In genomic region chr1:21022279-21023040, GRCh38 we compare ENCODE assay signal across 1 cellular context.
TF ChIP-seq lines count a peak whose summit lies in the region.

No MANE protein-coding gene starts in this region.

TF ChIP-seq in K562, 482 proteins besides CTCF, POLR2A, EP300 and RAD21 (continued from another document and continues in another):
- no peak for TF ChIP-seq BHLHE40 (IDR thresholded peaks at IDR 0.05; ENCODE audit: low read length)
- no peak for TF ChIP-seq NR3C1 (CRISPR knock-in tag; IDR thresholded peaks at IDR 0.05)
- TF ChIP-seq ZMIZ1 (IDR thresholded peaks at IDR 0.05; ENCODE audit: low read depth in 2 of 2, low read length in 2 of 2) = 0 out of 4 replicates have a peak, but pooled peaks of 1 of the 2 experiments have one; percentile 42
- TF ChIP-seq ZNF449 (CRISPR knock-in tag; IDR thresholded peaks at IDR 0.05) = peak; percentile 62; the same call in 1 of the 2 replicates
- TF ChIP-seq RBM17 (IDR thresholded peaks at IDR 0.05; ENCODE audit: borderline replicate concordance, low read depth, low read length) = no peak
- no peak for TF ChIP-seq USF1 (CRISPR knock-in tag; IDR thresholded peaks at IDR 0.05)
- TF ChIP-seq E2F3 (CRISPR knock-in tag; IDR thresholded peaks at IDR 0.05) = no peak
- no peak for TF ChIP-seq SLC30A9 (CRISPR knock-in tag; IDR thresholded peaks at IDR 0.05)
- TF ChIP-seq TCF15 (CRISPR knock-in tag; IDR thresholded peaks at IDR 0.05) = no peak
- no peak for TF ChIP-seq ZSCAN32 (CRISPR knock-in tag; IDR thresholded peaks at IDR 0.05)
- no peak for TF ChIP-seq CCAR2 (IDR thresholded peaks at IDR 0.05; ENCODE audit: low read depth, low read length)
- no peak for TF ChIP-seq NR2C2 (CRISPR knock-in tag; IDR thresholded peaks at IDR 0.05)
- TF ChIP-seq NR2C2 (tag; IDR thresholded peaks at IDR 0.05) = peak; percentile 80
- TF ChIP-seq MTA2 (IDR thresholded peaks at IDR 0.05; ENCODE audit: low read depth) = peak; percentile 57; the same call in 1 of the 2 replicates
- TF ChIP-seq HNRNPUL1 (IDR thresholded peaks at IDR 0.05; ENCODE audit: low read length) = no peak
- 0 out of 2 replicates have a peak, but pooled peaks have one; percentile 61 for TF ChIP-seq ZNF76 (CRISPR knock-in tag; IDR thresholded peaks at IDR 0.05; ENCODE audit: borderline replicate concordance)
- no peak for TF ChIP-seq ETS1 (conservative IDR thresholded peaks at IDR 0.05; ENCODE audit: control insufficient read depth, low read depth, low read length)
- TF ChIP-seq YBX1 (IDR thresholded peaks at IDR 0.05) = no peak
- no peak for TF ChIP-seq CEBPB (tag; IDR thresholded peaks at IDR 0.05)
- TF ChIP-seq CBX1 (IDR thresholded peaks at IDR 0.05; ENCODE audit: low read depth) = no peak
- peak; percentile 99 for TF ChIP-seq C11orf30 (IDR thresholded peaks at IDR 0.05; ENCODE audit: low read depth)
- TF ChIP-seq SRSF3 (IDR thresholded peaks at IDR 0.05; ENCODE audit: insufficient read depth, low read length) = no peak
- no peak for TF ChIP-seq RBM39 (optimal IDR thresholded peaks at IDR 0.05; ENCODE audit: low read depth, low read length)
- no peak for TF ChIP-seq ZNF445 (CRISPR knock-in tag; IDR thresholded peaks at IDR 0.05; ENCODE audit: low read depth)
- peak; percentile 94 for TF ChIP-seq MEF2A (IDR thresholded peaks at IDR 0.05; ENCODE audit: control insufficient read depth, low read depth, low read length)
- no peak for TF ChIP-seq CBX2 (IDR thresholded peaks at IDR 0.05; ENCODE audit: insufficient read depth, low read length, poor library complexity, severe bottlenecking)
- no peak for TF ChIP-seq ETS2 (tag; IDR thresholded peaks at IDR 0.05; ENCODE audit: borderline replicate concordance, poor library complexity, severe bottlenecking)
- TF ChIP-seq TBP (optimal IDR thresholded peaks at IDR 0.05; ENCODE audit: low read depth, low read length) = peak; percentile 47
- no peak for TF ChIP-seq RFX7 (CRISPR knock-in tag; IDR thresholded peaks at IDR 0.05)
- TF ChIP-seq IRF1 (CRISPR knock-in tag; IDR thresholded peaks at IDR 0.05; ENCODE audit: borderline replicate concordance) = no peak
- TF ChIP-seq ZBTB26 (CRISPR knock-in tag; IDR thresholded peaks at IDR 0.05) = peak; percentile 68; the same call in 1 of the 2 replicates
- TF ChIP-seq FOXJ3 (CRISPR knock-in tag; IDR thresholded peaks at IDR 0.05) = no peak
- TF ChIP-seq GABPA (tag; conservative IDR thresholded peaks at IDR 0.05; ENCODE audit: low read depth) = peak; percentile 82
- no peak for TF ChIP-seq NONO (IDR thresholded peaks at IDR 0.05; ENCODE audit: low read depth in 2 of 2, low read length in 1 of 2)
- no peak for TF ChIP-seq SNAPC5 (CRISPR knock-in tag; IDR thresholded peaks at IDR 0.05)
- TF ChIP-seq NCOR1 (IDR thresholded peaks at IDR 0.05) = peak; percentile 80
- no peak for TF ChIP-seq TCF7 (IDR thresholded peaks at IDR 0.05; ENCODE audit: borderline replicate concordance)
- no peak for TF ChIP-seq ZNF668 (CRISPR knock-in tag; IDR thresholded peaks at IDR 0.05)
- no peak for TF ChIP-seq ZNF165 (CRISPR knock-in tag; IDR thresholded peaks at IDR 0.05; ENCODE audit: borderline replicate concordance)
- peak; percentile 74 for TF ChIP-seq CBFA2T3 (IDR thresholded peaks at IDR 0.05)
- TF ChIP-seq NFATC3 (IDR thresholded peaks at IDR 0.05) = peak; percentile 98
- peak; percentile 13; the same call in 1 of the 2 replicates for TF ChIP-seq NFIC (IDR thresholded peaks at IDR 0.05)
- no peak for TF ChIP-seq THRA (IDR thresholded peaks at IDR 0.05)
- peak; percentile 92 for TF ChIP-seq JUN (IDR thresholded peaks at IDR 0.05; ENCODE audit: borderline replicate concordance, low read depth, low read length)
- peak; percentile 91; the same call in 1 of the 2 replicates for TF ChIP-seq JUN (CRISPR knock-in tag; IDR thresholded peaks at IDR 0.05; ENCODE audit: borderline replicate concordance)
- peak; percentile 76 for TF ChIP-seq ZBTB17 (CRISPR knock-in tag; IDR thresholded peaks at IDR 0.05)
- TF ChIP-seq HMG20B (CRISPR knock-in tag; IDR thresholded peaks at IDR 0.05) = no peak
- no peak for TF ChIP-seq RFX1 (IDR thresholded peaks at IDR 0.05)
- no peak for TF ChIP-seq SREBF2 (CRISPR knock-in tag; IDR thresholded peaks at IDR 0.05)
- no peak for TF ChIP-seq UBTF (IDR thresholded peaks at IDR 0.05; ENCODE audit: borderline replicate concordance in 1 of 2, low read depth in 2 of 2, low read length in 2 of 2)
- TF ChIP-seq HMGN3 (IDR thresholded peaks at IDR 0.05; ENCODE audit: borderline replicate concordance, extremely low read depth, insufficient read length, low read depth, low read length) = peak; percentile 30
